ENCODE assay signal across 27 cellular contexts in the genomic region with DNA sequence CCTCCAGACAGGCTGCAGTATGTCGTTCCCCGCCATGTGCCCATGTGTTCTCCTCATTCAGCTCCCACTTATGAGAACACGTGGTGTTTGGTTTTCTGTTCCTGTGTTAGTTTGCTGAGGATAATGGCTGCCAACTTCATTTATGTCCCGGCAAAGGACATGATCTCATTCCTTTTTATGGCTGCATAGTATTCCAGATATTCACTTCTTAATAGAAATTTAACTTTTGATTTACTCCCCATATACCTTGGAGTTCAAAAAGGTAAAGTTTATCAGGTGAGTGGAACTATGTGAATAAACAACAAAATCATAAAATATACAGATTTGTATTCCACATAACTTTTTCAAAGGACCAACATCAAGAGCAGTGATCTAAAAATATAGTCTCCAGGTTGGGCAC.
"Had no signal": no experiment of that assay in that cellular context is flagged by ENCODE, and none has a peak within 500 bp of the region (broad histone marks: within the 10 kb centered on the region; RNA-seq: fewer than 3 reads in every experiment).

No MANE protein-coding gene starts in this region.

- H3K27me3 ChIP-seq: colonic mucosa, dorsolateral prefrontal cortex, esophagus muscularis mucosa, esophagus squamous epithelium, gastrocnemius medialis, gastroesophageal sphincter, heart left ventricle had no signal

- DNase-seq: colonic mucosa; cortex of kidney; dermis blood vessel endothelial cell; dorsolateral prefrontal cortex; effector CD4-positive, alpha-beta T cell; effector CD8-positive, alpha-beta T cell; effector memory CD4-positive, alpha-beta T cell; effector memory CD8-positive, alpha-beta T cell; endodermal cell; erythroblast; esophagus squamous epithelium; foreskin fibroblast; foreskin keratinocyte; foreskin melanocyte; gastrocnemius medialis; glutamatergic neuron; head of caudate nucleus; heart left ventricle had no signal

- ATAC-seq: effector memory CD8-positive, alpha-beta T cell; esophagus mucosa; foreskin keratinocyte; gastrocnemius medialis; gastroesophageal sphincter; heart left ventricle had no signal

- H3K4me1 ChIP-seq: colonic mucosa, esophagus muscularis mucosa, esophagus squamous epithelium, foreskin keratinocyte, gastrocnemius medialis, gastroesophageal sphincter, heart left ventricle had no signal

- H3K4me3 ChIP-seq: colonic mucosa, coronary artery, dorsolateral prefrontal cortex, esophagus muscularis mucosa, esophagus squamous epithelium, gastrocnemius medialis, gastroesophageal sphincter, heart left ventricle had no signal

- H3K27ac ChIP-seq: colonic mucosa, coronary artery, dorsolateral prefrontal cortex, epithelial cell of prostate, esophagus muscularis mucosa, esophagus squamous epithelium, foreskin keratinocyte, gastroesophageal sphincter, heart left ventricle had no signal

- H3K36me3 ChIP-seq: colonic mucosa, esophagus muscularis mucosa, esophagus squamous epithelium, gastrocnemius medialis, gastroesophageal sphincter, heart left ventricle had no signal

- H3K9me3 ChIP-seq: colonic mucosa, esophagus muscularis mucosa, esophagus squamous epithelium, gastrocnemius medialis, gastroesophageal sphincter, heart left ventricle had no signal

- FAIRE-seq: colon, endometrium, endothelial cell of umbilical vein, frontal cortex had no signal
